8 cellular contexts compared by ENCODE assay signal in the genomic region with DNA sequence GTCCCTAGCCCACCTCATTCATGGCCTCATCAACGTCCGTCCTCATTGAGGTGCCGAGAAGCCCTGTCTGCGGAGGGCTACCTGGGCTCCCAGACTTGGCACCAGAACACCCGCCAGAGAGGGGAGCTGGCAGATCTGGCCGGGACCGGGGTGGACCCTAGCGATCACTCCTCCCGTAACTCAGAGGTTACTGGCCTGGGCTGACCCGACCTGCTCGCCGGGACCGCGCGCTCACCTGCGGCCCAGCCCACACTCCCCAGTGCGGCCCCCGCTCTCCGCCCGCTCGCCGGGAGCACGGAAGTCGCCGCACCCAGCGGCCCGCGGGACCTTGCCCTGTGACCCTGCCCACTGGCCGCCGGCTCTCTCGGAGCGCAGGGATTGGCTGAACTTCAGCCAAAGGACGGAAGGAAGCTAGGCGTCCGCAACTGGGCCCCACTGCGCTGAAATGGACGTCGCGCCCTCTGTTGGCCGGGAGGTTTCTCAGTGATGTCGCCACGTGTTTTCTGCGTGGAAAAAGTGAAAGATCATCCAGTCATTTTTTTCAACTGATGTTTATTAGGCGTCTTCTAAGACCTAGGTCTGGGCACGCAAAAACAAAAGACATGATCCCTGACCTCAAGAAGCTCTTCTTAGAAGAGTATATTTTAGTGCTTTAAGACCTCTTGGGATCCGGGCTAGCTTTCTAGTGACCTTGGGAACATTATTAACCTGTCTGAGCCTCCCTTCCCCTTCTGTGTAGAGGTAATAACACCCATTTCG. TPM values are rescaled to one million over a fixed set of nuclear protein-coding genes. Genes with fewer than 3 reads are reported as not detected.
DNase-seq lines count a peak whose midpoint lies in the region; ATAC-seq and TF ChIP-seq lines count a peak whose summit lies in the region.

A gene with protein sequence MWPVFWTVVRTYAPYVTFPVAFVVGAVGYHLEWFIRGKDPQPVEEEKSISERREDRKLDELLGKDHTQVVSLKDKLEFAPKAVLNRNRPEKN (minus strand): TSS at position 308 of the 759 bp plus-strand sequence. CDS start 3,772 bp downstream, outside the sequence.

- DNase-seq in NCI-H1436 treated with DMSO at 0.1 percent for 48 hours (lab: John Stamatoyannopoulos, UW) (peak; percentile 48), amniotic epithelial cell (ENCODE audit: low read depth) (peak; percentile 91), heart right ventricle (peak; percentile 94 to 96), posterior vena cava (ENCODE audit: low spot score) (peak; percentile 98), upper lobe of right lung (peak; percentile 97)

- H3K27me3 ChIP-seq in heart right ventricle: no peaks in the 10 kb centered on the region
- H3K27me3 ChIP-seq in upper lobe of right lung: no peaks in the 10 kb centered on the region

- 1 to 2% methylated on average over 47 of the region's 47 CpGs for WGBS in heart right ventricle, 2 donors

- H3K9me3 ChIP-seq in heart right ventricle: no peaks in the 10 kb centered on the region
- H3K9me3 ChIP-seq in upper lobe of right lung: no peaks in the 10 kb centered on the region

- H3K4me1 ChIP-seq in heart right ventricle: peaks cover 8 to 37% (median 26%) of the 10 kb centered on the region in 9 donors
- peaks cover 19% of the 10 kb centered on the region for H3K4me1 ChIP-seq in upper lobe of right lung

- H3K27ac ChIP-seq in heart right ventricle (peak within 1 kb of the TSS; percentile 77 to 96 (median 90)), upper lobe of right lung (peak within 1 kb of the TSS; percentile 91)

- intact Hi-C loops in T-helper 1 cell treated with Interleukin-12 subunit alpha and Interleukin-12 subunit beta and Interleukin-4 antibody, amounts not matched to agents 30 ng/mL and 1 ng/mL, for 36 hours (cut with micrococcal nuclease): loop anchor here (2.0 to 10.0 kb wide), 5 partner anchors 171 to 1228 kb away; a partner anchor contains a TSS
- intact Hi-C loops in heart right ventricle (cut with DNase I) (loop anchor here in 5 of 10 donors (10.0 kb wide), 2 partner anchors 125 to 335 kb away; a partner anchor contains a TSS), posterior vena cava (cut with DNase I) (loop anchor here in 1 of 2 donors (10.0 kb wide), 1 partner anchor 115 kb away; no protein-coding TSS in a partner anchor), upper lobe of right lung (cut with DNase I) (no loop called here)

- peak within 1 kb of the TSS; percentile 72 for H3K4me3 ChIP-seq in GM12875 (ENCODE audit: low read depth, low read length)
- peak within 1 kb of the TSS; percentile 79 to 96 (median 91) for H3K4me3 ChIP-seq in heart right ventricle
- H3K4me3 ChIP-seq in upper lobe of right lung: peak within 1 kb of the TSS; percentile 95

- peaks cover 0 to 21% (median 10%) of the 10 kb centered on the region in 9 donors for H3K36me3 ChIP-seq in heart right ventricle
- peaks cover 17% of the 10 kb centered on the region for H3K36me3 ChIP-seq in upper lobe of right lung

- ATAC-seq in HG02840 (IDR thresholded peaks at IDR 0.05; ENCODE audit: low FRiP score, unreplicated experiment) (peak; percentile 95), heart right ventricle (peak; percentile 96 to 100 (median 98)), upper lobe of right lung (peak; percentile 100)

- TF ChIP-seq CTCF in GM12875 (IDR thresholded peaks at IDR 0.05; ENCODE audit: borderline replicate concordance, insufficient read depth, low read depth, low read length) (peak; percentile 74), heart right ventricle (IDR thresholded peaks at IDR 0.05) (peak; percentile 80 to 95 (median 91)), upper lobe of right lung (IDR thresholded peaks at IDR 0.05) (peak; percentile 84)

RNA-seq across cellular contexts. Expression of the gene that starts here (rescaled TPM):
- 53.1 and 55.5 TPM in 2 replicates for total RNA-seq in T-helper 1 cell treated with Interleukin-12 subunit alpha and Interleukin-12 subunit beta and Interleukin-4 antibody, amounts not matched to agents 30 ng/mL and 1 ng/mL, for 36 hours
- total RNA-seq in heart right ventricle (10 to 100 TPM; 33.9 to 74.2 (median 43.7) TPM), posterior vena cava (10 to 100 TPM; 52.3 to 57.5 TPM), upper lobe of right lung (38.6 TPM)
- 10 to 100 TPM in 1 of 2 donors, 1 to 10 TPM in 1; 9.7 to 78.1 TPM for polyA plus RNA-seq in heart right ventricle

Comparison
In these comparisons a context has a peak if more than half of its experiments do, and no peak if none do; other contexts are left out.
1. Peak in every context shown above with its lines: DNase-seq, ATAC-seq, H3K4me3 ChIP-seq and H3K27ac ChIP-seq.
2. DNase-seq: peak in every context shown above with its lines; median percentile 98 in posterior vena cava; 97 in upper lobe of right lung; 95 in heart right ventricle; 91 in amniotic epithelial cell; 48 in NCI-H1436 treated with DMSO at 0.1 percent for 48 hours.